Comparison of ENCODE assay signal across 26 cellular contexts in the genomic region with DNA sequence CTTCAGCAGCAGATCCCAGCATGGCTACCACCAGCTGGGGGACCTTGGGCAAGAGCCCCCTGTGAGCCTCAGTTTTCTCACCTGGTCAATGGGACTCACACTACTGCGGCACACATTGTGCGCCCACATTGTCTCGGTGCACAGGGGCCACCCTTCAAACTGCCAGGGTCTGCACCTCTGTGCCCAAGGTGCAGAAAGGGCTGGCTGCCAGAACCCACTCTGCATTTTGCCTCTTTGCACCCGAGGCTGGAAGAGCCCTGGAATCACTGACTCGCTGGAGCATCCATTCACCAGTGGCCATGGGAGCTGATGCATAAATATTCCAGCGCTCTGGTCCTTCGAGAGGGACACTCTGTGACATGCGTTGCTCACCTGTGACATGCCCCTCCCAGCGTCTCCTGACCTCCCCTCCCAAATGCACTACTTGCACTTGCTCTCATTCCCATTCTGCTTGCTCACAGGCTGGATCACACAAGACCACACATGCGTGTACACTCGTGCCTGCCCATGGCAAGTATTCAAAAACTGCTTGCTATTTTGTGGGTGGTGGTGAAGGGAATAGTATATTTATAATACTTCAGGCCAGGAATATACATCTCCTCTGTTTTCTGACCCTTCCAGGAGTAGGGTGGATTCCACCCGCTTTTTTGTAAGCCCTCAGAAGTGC. TPM values are rescaled to one million over a fixed set of nuclear protein-coding genes. Genes with fewer than 3 reads are reported as not detected.
"Had no signal": no experiment of that assay in that cellular context is flagged by ENCODE, and none has a peak within 500 bp of the region (broad histone marks: within the 10 kb centered on the region; RNA-seq: fewer than 3 reads in every experiment).

No MANE protein-coding gene starts in this region.

- H3K27ac Mint-ChIP-seq: IgD-negative memory B cell had no signal

- H3K4me1 Mint-ChIP-seq: IgD-negative memory B cell had no signal

- H3K36me3 Mint-ChIP-seq: IgD-negative memory B cell had no signal

- ATAC-seq: K562, Panc1, PC-3, SK-N-SH treated with all-trans-retinoic acid at 6 μM for 48 hours had no signal

- H3K9me3 Mint-ChIP-seq: IgD-negative memory B cell had no signal

- H3K27ac ChIP-seq: HL-60, RWPE1 had no signal

- H3K4me3 ChIP-seq: K562 had no signal

- DNase-seq: MV-4-11, NCI-H1048, NCI-H1105, NCI-H1417, NCI-H1436 treated with DMSO at 0.1 percent for 48 hours, NCI-H187, NCI-H2029, NCI-H2081 treated with DMSO at 0.1 percent for 48 hours, NCI-H2171, NCI-H226, NCI-H446, NCI-H510A, NCI-H524 treated with DMSO at 0.1 percent for 48 hours, NCI-H69, NCI-H774, PC-3, SHP77 had no signal

- H3K4me3 Mint-ChIP-seq: IgD-negative memory B cell had no signal

RNA-seq across cellular contexts. Expression of gene C1QL2, which starts 18.8 kb away (rescaled TPM):
- total RNA-seq: K562, LHCN-M2, MCF 10A, PC-3, SK-MEL-5 had no signal
- polyA plus RNA-seq: IgD-negative memory B cell, K562 had no signal
